Comparison of ENCODE assay signal across 8 cellular contexts in the genomic region with DNA sequence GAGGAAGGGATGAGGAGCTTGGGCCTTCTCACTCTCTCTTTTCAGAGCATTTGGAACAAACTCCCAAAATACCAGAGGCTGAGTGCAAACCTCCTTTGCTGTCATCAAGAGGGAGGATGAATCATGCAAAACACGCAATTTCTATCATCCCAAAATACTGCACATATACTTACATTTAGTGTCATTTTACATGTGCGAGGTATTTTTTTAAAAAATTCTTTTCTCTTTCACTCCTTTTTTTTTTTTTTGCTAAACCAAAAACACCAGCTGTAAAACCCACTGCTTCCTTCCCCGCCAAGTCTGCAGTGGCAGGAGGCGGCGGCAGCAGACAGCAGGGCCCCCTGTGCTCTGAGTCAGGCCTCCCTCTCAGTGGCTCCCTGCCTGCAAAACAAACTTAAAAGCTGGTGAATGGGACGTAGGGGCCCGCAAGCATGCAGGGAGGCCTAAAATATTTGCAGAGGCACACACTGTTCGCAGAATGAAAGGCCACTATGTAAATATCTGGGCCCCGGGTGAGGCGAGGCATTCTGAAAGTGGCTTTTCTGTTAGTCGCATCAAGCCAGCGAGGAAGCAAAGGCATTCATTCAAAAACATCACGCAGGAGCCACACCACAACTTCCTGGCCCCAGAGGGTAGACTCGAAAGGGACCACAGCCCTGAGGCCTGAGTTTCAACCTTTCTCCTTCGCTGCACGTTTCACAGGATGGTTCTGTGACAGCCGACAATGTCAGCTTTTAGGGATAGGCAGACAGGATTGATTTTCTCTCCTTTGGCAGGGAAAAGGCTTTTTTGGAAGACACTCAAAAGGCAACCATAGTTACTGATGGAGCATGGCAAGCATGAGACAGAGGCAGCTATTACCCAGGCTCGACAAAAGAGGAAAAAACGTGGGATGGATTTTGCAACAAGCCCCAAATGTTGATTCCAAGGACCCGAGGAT.
DNase-seq lines count a peak whose midpoint lies in the region; ATAC-seq and TF ChIP-seq lines count a peak whose summit lies in the region.

No MANE protein-coding gene starts in this region.

- peak overlapping the region in 58 of 59 donors; percentile 51 to 94 (median 80) for H3K27ac ChIP-seq in dorsolateral prefrontal cortex

- no peak for TF ChIP-seq CTCF in GM10266 (IDR thresholded peaks at IDR 0.05; ENCODE audit: control insufficient read depth, insufficient read depth, low read depth, missing control alignments)
- no peak for TF ChIP-seq CTCF in HFF-Myc (IDR thresholded peaks at IDR 0.05; ENCODE audit: low read depth, low read length, missing control alignments)
- TF ChIP-seq CTCF in NB4 (IDR thresholded peaks at IDR 0.05; ENCODE audit: low read depth, low read length) = no peak
- peak in 3 of 56 donors; percentile 5 to 12 (median 6) for TF ChIP-seq CTCF in dorsolateral prefrontal cortex (IDR thresholded peaks at IDR 0.05 in 54 of 56, conservative IDR thresholded peaks at IDR 0.05 in 2 of 56; ENCODE audit: low read depth in 1 of 56, partially characterized antibody in 56 of 56)
- no peak for TF ChIP-seq CTCF in mucosa of descending colon (IDR thresholded peaks at IDR 0.05)

- H3K4me3 ChIP-seq in HFF-Myc (replicated peaks; ENCODE audit: low read depth, low read length) = peak overlapping the region; percentile 14; the same call in 1 of the 2 replicates
- peak overlapping the region; percentile 0 for H3K4me3 ChIP-seq in NB4 (ENCODE audit: low read depth, low read length)
- H3K4me3 ChIP-seq in dorsolateral prefrontal cortex = peak overlapping the region in 50 of 59 donors; percentile 2 to 55 (median 28)
- no peak overlapping the region for H3K4me3 ChIP-seq in mucosa of descending colon

- no peaks in the 10 kb centered on the region for H3K36me3 Mint-ChIP-seq in activated CD4-positive, alpha-beta memory T cell treated with anti-CD3 and anti-CD28 coated beads for 36 hours

- POLR2A ChIA-PET in activated CD4-positive, alpha-beta memory T cell treated with anti-CD3 and anti-CD28 coated beads for 36 hours (lab: Charles Lee) = interaction anchor here (0.6 to 3.5 kb wide), 8 partner anchors 19 to 249 kb away, joined by 3 to 28 read pairs (median 6); a partner anchor contains a TSS

- H3K4me1 Mint-ChIP-seq in activated CD4-positive, alpha-beta memory T cell treated with anti-CD3 and anti-CD28 coated beads for 36 hours (ENCODE audit: low read depth) = peaks cover 45% of the 10 kb centered on the region

- peak overlapping the region; percentile 50 for H3K4me3 Mint-ChIP-seq in activated CD4-positive, alpha-beta memory T cell treated with anti-CD3 and anti-CD28 coated beads for 36 hours

- no peaks in the 10 kb centered on the region for H3K9me3 ChIP-seq in mucosa of descending colon

- peak; percentile 70 for ATAC-seq in mucosa of descending colon

- no peaks in the 10 kb centered on the region for H3K9me3 Mint-ChIP-seq in activated CD4-positive, alpha-beta memory T cell treated with anti-CD3 and anti-CD28 coated beads for 36 hours

- H3K36me3 ChIP-seq in mucosa of descending colon (ENCODE audit: low read depth) = no peaks in the 10 kb centered on the region

- CTCF ChIA-PET in activated CD4-positive, alpha-beta memory T cell treated with anti-CD3 and anti-CD28 coated beads for 36 hours (lab: Charles Lee) = interaction anchor here (0.6 to 3.5 kb wide), 7 partner anchors 19 to 136 kb away, joined by 3 to 28 read pairs (median 7); no protein-coding TSS in a partner anchor

- H3K27ac Mint-ChIP-seq in activated CD4-positive, alpha-beta memory T cell treated with anti-CD3 and anti-CD28 coated beads for 36 hours = peak overlapping the region; percentile 77

- peaks cover 15% of the 10 kb centered on the region for H3K27me3 Mint-ChIP-seq in activated CD4-positive, alpha-beta memory T cell treated with anti-CD3 and anti-CD28 coated beads for 36 hours

- no peaks in the 10 kb centered on the region for H3K27me3 ChIP-seq in dorsolateral prefrontal cortex

- peaks cover 9% of the 10 kb centered on the region for H3K4me1 ChIP-seq in mucosa of descending colon (ENCODE audit: low read depth)

- DNase-seq in GM10266 (ENCODE audit: extremely low spot score) = peak; percentile 81
- peak; percentile 60 for DNase-seq in HFF-Myc (ENCODE audit: extremely low read depth, low read depth)
- DNase-seq in NB4 (ENCODE audit: low read depth) = peak; percentile 84
- peak; percentile 87 for DNase-seq in activated CD4-positive, alpha-beta memory T cell treated with anti-CD3 and anti-CD28 coated beads for 36 hours
- peak; percentile 25 to 85 (median 71) for DNase-seq in dorsolateral prefrontal cortex
- DNase-seq in mucosa of descending colon = peak; percentile 40 to 65 (median 43)
- peak; percentile 23 to 43 for DNase-seq in stimulated activated CD8-positive, alpha-beta memory T cell treated with anti-CD3 and anti-CD28 coated beads, Interleukin-7, amount 100 ng/mL, for 1 hour (ENCODE audit: low read depth in 2 of 2)
- DNase-seq in HT-29 (ENCODE audit: low spot score) = no peak

- intact Hi-C loops in activated CD4-positive, alpha-beta memory T cell treated with anti-CD3 and anti-CD28 coated beads for 36 hours (cut with micrococcal nuclease) = loop anchor here (1.0 to 5.0 kb wide), 9 partner anchors 19 to 314 kb away; a partner anchor contains a TSS
- intact Hi-C loops in dorsolateral prefrontal cortex (cut with DNase I) = loop anchor here (1.0 to 2.0 kb wide), 2 partner anchors 130 kb away; no protein-coding TSS in a partner anchor
- intact Hi-C loops in mucosa of descending colon (cut with DNase I, micrococcal nuclease) = no loop called here

- no peak for TF ChIP-seq POLR2A in NB4 (IDR thresholded peaks at IDR 0.05; ENCODE audit: extremely low read depth, insufficient read length)

Comparison
In these comparisons a context has a peak if more than half of its experiments do, and no peak if none do; other contexts are left out.
1. intact Hi-C loops: an anchor here in activated CD4-positive, alpha-beta memory T cell treated with anti-CD3 and anti-CD28 coated beads for 36 hours (1.0 to 5.0 kb wide) and dorsolateral prefrontal cortex (1.0 to 2.0 kb wide); none called in mucosa of descending colon.